ENCODE assay signal across 1 cellular context in the genomic region with DNA sequence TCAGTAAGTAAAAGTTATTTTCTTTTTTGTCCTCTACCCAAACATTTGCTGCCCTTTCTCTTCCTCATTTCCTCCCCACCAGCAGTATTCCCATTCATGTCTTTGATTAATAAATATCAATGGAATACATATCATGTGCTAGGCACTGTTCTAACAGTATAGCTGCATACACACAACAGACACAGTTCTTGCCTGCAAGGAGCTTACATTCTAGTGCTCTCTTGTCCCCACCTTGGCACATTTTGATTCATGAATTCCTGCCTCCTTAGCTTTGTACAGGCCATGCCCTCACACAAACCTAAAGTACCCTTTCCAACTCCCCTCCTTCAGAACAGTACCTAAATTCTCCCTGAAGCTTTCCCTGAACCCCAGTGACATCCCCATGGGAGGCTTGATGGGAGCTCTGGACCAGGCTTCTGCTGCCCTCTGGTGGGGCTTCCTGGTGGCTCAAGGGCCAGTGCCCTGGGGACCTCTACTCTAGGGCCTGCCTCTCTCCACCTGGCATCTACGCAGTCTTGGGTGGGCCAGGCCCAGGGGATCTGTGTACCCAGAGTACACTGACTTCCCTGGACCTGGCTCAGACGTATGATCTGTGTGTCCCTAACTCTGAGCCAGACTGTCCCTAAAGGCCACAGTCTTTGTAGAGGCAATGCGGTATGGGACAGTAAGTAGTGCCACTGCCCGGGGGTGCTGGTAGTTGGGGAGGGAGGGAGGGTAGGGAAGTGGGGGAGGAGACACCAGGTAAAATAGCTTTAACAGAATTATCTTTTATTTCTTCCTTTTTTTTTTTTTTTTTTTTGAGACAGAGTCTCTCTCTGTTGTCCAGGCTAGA.
TF ChIP-seq lines count a peak whose summit lies in the region.

No MANE protein-coding gene starts in this region.

TF ChIP-seq in SK-N-SH treated with all-trans-retinoic acid at 6 μM for 48 hours, 23 proteins besides CTCF, POLR2A, EP300 and RAD21 (continued from another document):
- TF ChIP-seq, protein P1, sequence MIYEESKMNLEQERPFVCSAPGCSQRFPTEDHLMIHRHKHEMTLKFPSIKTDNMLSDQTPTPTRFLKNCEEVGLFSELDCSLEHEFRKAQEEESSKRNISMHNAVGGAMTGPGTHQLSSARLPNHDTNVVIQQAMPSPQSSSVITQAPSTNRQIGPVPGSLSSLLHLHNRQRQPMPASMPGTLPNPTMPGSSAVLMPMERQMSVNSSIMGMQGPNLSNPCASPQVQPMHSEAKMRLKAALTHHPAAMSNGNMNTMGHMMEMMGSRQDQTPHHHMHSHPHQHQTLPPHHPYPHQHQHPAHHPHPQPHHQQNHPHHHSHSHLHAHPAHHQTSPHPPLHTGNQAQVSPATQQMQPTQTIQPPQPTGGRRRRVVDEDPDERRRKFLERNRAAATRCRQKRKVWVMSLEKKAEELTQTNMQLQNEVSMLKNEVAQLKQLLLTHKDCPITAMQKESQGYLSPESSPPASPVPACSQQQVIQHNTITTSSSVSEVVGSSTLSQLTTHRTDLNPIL (CRISPR knock-in tag; IDR thresholded peaks at IDR 0.05; ENCODE audit: low read depth), result no peak
TF ChIP-seq in SK-N-SH treated with all-trans-retinoic acid at 6 μM for 48 hours: peak in this region for 0.
